1 cellular context compared by ENCODE assay signal in the genomic region with DNA sequence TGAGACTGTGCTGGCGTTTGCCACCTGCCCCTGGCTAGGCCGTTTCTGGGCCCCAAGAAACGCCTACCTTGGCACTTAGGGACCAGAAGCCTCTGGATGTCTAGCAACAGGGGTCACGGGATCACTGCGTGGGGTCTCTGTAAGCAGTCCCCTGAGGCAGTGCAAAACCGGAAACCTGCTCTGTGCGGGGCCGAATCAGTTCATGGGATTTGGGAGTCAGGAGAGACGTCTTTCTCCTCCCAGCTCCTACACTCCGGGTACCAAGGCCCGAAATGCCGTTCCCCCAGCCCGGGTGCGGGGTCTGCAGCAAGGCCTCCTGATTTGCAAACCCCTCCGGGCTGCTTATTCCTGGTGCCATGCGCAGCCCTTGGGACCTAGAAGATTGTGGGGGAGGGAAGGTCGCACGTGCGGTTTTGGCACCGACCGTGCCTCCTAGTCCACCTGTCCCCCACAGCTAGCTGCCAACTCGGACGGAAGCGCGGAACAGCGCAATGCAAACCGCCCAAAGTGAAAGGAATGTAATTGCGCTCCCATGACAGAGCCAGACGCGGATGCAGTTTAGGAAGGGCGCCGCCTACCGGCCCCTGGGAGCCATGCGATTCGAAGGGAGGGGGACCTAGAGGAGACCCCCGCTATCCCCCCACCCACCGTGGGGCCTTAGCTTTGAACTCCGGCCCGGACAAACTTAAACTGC.
TF ChIP-seq lines count a peak whose summit lies in the region.

No MANE protein-coding gene starts in this region.

TF ChIP-seq in GM12878, 131 proteins besides CTCF, POLR2A, EP300 and RAD21 (continued from another document):
- TF ChIP-seq, protein P1, sequence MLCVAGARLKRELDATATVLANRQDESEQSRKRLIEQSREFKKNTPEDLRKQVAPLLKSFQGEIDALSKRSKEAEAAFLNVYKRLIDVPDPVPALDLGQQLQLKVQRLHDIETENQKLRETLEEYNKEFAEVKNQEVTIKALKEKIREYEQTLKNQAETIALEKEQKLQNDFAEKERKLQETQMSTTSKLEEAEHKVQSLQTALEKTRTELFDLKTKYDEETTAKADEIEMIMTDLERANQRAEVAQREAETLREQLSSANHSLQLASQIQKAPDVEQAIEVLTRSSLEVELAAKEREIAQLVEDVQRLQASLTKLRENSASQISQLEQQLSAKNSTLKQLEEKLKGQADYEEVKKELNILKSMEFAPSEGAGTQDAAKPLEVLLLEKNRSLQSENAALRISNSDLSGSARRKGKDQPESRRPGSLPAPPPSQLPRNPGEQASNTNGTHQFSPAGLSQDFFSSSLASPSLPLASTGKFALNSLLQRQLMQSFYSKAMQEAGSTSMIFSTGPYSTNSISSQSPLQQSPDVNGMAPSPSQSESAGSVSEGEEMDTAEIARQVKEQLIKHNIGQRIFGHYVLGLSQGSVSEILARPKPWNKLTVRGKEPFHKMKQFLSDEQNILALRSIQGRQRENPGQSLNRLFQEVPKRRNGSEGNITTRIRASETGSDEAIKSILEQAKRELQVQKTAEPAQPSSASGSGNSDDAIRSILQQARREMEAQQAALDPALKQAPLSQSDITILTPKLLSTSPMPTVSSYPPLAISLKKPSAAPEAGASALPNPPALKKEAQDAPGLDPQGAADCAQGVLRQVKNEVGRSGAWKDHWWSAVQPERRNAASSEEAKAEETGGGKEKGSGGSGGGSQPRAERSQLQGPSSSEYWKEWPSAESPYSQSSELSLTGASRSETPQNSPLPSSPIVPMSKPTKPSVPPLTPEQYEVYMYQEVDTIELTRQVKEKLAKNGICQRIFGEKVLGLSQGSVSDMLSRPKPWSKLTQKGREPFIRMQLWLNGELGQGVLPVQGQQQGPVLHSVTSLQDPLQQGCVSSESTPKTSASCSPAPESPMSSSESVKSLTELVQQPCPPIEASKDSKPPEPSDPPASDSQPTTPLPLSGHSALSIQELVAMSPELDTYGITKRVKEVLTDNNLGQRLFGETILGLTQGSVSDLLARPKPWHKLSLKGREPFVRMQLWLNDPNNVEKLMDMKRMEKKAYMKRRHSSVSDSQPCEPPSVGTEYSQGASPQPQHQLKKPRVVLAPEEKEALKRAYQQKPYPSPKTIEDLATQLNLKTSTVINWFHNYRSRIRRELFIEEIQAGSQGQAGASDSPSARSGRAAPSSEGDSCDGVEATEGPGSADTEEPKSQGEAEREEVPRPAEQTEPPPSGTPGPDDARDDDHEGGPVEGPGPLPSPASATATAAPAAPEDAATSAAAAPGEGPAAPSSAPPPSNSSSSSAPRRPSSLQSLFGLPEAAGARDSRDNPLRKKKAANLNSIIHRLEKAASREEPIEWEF (IDR thresholded peaks at IDR 0.05; ENCODE audit: insufficient replicate concordance, low read depth, low read length), result no peak
- no peak for TF ChIP-seq MXI1 (IDR thresholded peaks at IDR 0.05; ENCODE audit: low read depth, low read length)
